ENCODE assay signal across 8 cellular contexts in the genomic region with DNA sequence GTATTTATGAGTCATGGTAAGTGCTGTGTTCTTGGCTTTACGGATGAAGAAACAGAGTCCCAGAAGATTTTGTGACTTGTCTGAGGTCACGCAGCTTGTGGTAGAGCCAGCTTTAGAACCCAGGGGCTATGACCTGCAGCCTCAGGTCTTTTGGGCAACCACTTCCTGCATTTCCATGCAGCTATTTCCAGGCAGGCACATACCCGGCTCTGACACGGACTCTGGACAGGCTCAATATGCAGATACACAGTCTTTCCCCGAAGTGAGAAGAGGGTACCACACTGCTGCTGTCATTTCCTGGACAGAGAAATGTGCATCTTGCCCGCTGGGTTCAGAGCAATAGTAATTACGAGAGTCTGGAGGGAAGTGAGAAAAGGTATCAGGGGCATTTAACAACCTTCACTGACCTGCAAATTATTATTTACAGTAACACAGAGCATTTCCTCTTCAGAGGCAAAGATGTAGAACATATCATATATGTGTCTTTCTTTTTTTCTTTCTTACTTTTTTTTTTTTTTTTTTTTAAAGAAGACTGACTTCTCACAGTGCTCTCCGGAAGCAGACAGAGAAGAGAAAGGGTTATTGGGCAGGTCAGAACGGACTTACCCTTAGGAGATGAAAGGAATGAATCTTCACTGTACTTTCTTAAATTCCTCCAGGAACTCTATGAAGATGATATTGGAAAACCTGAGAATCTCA.
DNase-seq lines count a peak whose midpoint lies in the region; ATAC-seq and TF ChIP-seq lines count a peak whose summit lies in the region.

No MANE protein-coding gene starts in this region.

- peak; percentile 65 for DNase-seq in activated T-cell treated with anti-CD3 and anti-CD28 coated beads for 48 hours (ENCODE audit: low read depth)
- no peak for DNase-seq in activated T-cell treated with anti-CD3 and anti-CD28 coated beads for 4 hours
- peak; percentile 53 for DNase-seq in iris pigment epithelial cell (ENCODE audit: low read depth)
- no peak for DNase-seq in NCI-H2171 (lab: John Stamatoyannopoulos, UW)
- no peak for DNase-seq in HFFc6
- DNase-seq in NCI-H748 (lab: John Stamatoyannopoulos, UW; ENCODE audit: unreplicated experiment) = no peak

- H3K4me1 Mint-ChIP-seq in T-helper 1 cell treated with Interleukin-12 subunit alpha and Interleukin-12 subunit beta and Interleukin-4 antibody, amounts not matched to agents 30 μg/mL and 1 μg/mL, for 36 hours (ENCODE audit: low read depth) = peaks cover 43% of the 10 kb centered on the region
- H3K4me1 Mint-ChIP-seq in HFFc6 (ENCODE audit: low read depth) = peaks cover 10% of the 10 kb centered on the region

- H3K4me3 Mint-ChIP-seq in T-helper 1 cell treated with Interleukin-12 subunit alpha and Interleukin-12 subunit beta and Interleukin-4 antibody, amounts not matched to agents 30 μg/mL and 1 μg/mL, for 36 hours = peak overlapping the region; percentile 74
- no peak overlapping the region for H3K4me3 Mint-ChIP-seq in HFFc6

- H3K27ac Mint-ChIP-seq in T-helper 1 cell treated with Interleukin-12 subunit alpha and Interleukin-12 subunit beta and Interleukin-4 antibody, amounts not matched to agents 30 μg/mL and 1 μg/mL, for 36 hours = peak overlapping the region; percentile 81
- H3K27ac Mint-ChIP-seq in HFFc6 = no peak overlapping the region

- no peak for TF ChIP-seq CTCF in HFFc6 (IDR thresholded peaks at IDR 0.05)

- no peaks in the 10 kb centered on the region for H3K27me3 Mint-ChIP-seq in T-helper 1 cell treated with Interleukin-12 subunit alpha and Interleukin-12 subunit beta and Interleukin-4 antibody, amounts not matched to agents 30 μg/mL and 1 μg/mL, for 36 hours (ENCODE audit: low read depth)
- H3K27me3 Mint-ChIP-seq in HFFc6 (ENCODE audit: insufficient read depth) = peaks cover 20% of the 10 kb centered on the region

- peaks cover 8% of the 10 kb centered on the region for H3K9me3 Mint-ChIP-seq in T-helper 1 cell treated with Interleukin-12 subunit alpha and Interleukin-12 subunit beta and Interleukin-4 antibody, amounts not matched to agents 30 μg/mL and 1 μg/mL, for 36 hours
- H3K9me3 Mint-ChIP-seq in HFFc6 = no peaks in the 10 kb centered on the region

- H3K36me3 Mint-ChIP-seq in T-helper 1 cell treated with Interleukin-12 subunit alpha and Interleukin-12 subunit beta and Interleukin-4 antibody, amounts not matched to agents 30 μg/mL and 1 μg/mL, for 36 hours (ENCODE audit: low read depth) = peaks cover 8% of the 10 kb centered on the region
- H3K36me3 Mint-ChIP-seq in HFFc6 (ENCODE audit: low read depth) = no peaks in the 10 kb centered on the region

- ATAC-seq in HG03064 (IDR thresholded peaks at IDR 0.05; ENCODE audit: low read depth, unreplicated experiment) = peak; percentile 98

Comparison
In these comparisons a context has a peak if more than half of its experiments do, and no peak if none do; other contexts are left out.
1. DNase-seq: peak in activated T-cell treated with anti-CD3 and anti-CD28 coated beads for 48 hours (single experiment) and iris pigment epithelial cell (single experiment); none in activated T-cell treated with anti-CD3 and anti-CD28 coated beads for 4 hours (single experiment), NCI-H2171 (single experiment), HFFc6 (single experiment) and NCI-H748 (single experiment).